In the genomic region with DNA sequence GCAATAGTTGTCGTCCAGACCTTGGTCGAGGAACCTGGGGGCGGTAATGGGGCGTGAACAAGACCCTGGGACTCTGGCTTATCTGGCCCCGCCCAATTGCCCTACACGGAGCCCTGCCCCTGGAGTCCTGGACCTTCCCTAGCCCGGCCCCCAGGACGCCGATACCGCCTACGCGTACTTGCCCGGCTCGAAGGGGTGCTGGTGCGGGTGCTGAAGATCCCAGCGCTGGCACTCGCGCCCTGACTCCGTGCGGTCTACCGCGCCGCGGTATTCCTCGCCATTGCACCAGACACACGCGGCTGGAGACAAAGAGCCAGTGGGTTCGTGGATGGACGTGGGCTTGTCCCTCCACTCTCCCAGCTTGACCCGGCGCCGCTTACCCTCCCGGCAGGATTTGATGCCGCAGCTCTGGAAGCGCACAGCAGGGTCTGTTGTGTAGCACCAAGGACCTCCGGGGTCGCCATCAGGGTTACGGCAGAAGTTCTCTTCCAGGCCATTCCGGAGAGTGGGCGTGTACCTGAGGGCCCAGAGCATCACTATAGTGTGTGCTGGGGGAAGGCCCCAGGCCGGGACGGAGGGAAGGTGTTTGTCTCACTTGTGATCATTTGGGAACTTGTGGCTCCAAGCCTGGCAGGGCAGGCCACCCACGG, we compare ENCODE assay signal across 8 cellular contexts. TPM values are rescaled to one million over a fixed set of nuclear protein-coding genes. Genes with fewer than 3 reads are reported as not detected.
DNase-seq lines count a peak whose midpoint lies in the region; ATAC-seq, FAIRE-seq and TF ChIP-seq lines count a peak whose summit lies in the region.
"Not testable (repeated sequence)": the region's sequence is repeated elsewhere in the genome, so short reads cannot be mapped to it uniquely, and the experiment has no call there.

No MANE protein-coding gene starts in this region.

- H3K4me1 ChIP-seq in keratinocyte (ENCODE audit: control insufficient read depth, extremely low read depth, insufficient read depth, low read length), result not testable (repeated sequence)
- H3K4me1 ChIP-seq in osteoblast (ENCODE audit: insufficient read depth, low read length), result peaks cover 11% of the 10 kb centered on the region

- not testable (repeated sequence) for H3K9me3 ChIP-seq in keratinocyte (ENCODE audit: control insufficient read depth, low read depth, low read length); osteoblast (ENCODE audit: low read depth, low read length)

- H4K20me1 ChIP-seq in keratinocyte (ENCODE audit: control insufficient read depth, extremely low read depth, insufficient read depth, low read length); osteoblast (ENCODE audit: insufficient read depth, low read length): not testable (repeated sequence)

- peak overlapping the region; percentile 30 for H3K4me3 ChIP-seq in AG04449 (ENCODE audit: low read depth, low read length)
- peak overlapping the region; percentile 17 for H3K4me3 ChIP-seq in astrocyte of the spinal cord (ENCODE audit: low read depth, low read length)
- peak overlapping the region; percentile 18 to 51 (median 19) for H3K4me3 ChIP-seq in keratinocyte (ENCODE audit: control insufficient read depth in 2 of 3, extremely low read depth in 1 of 3, insufficient read depth in 2 of 3, low read depth in 1 of 3, low read length in 3 of 3)
- peak overlapping the region; percentile 57 for H3K4me3 ChIP-seq in osteoblast (ENCODE audit: insufficient read depth, low read length)

- H3K4me2 ChIP-seq in keratinocyte (ENCODE audit: control insufficient read depth, extremely low read depth, insufficient read depth, low read depth, low read length) (peak overlapping the region; percentile 56), osteoblast (ENCODE audit: insufficient read depth, low read length) (peak overlapping the region; percentile 67)

- not testable (repeated sequence) for H3K27ac ChIP-seq in keratinocyte (ENCODE audit: control insufficient read depth, insufficient read depth, low read length); osteoblast (ENCODE audit: low read depth, low read length)

- not testable (repeated sequence) for H3K27ac Mint-ChIP-seq in activated CD8-positive, alpha-beta T cell treated with anti-CD3 and anti-CD28 coated beads for 36 hours

- H3K9me1 ChIP-seq in keratinocyte (ENCODE audit: control insufficient read depth, extremely low read depth, insufficient read depth, low read length), result not testable (repeated sequence)

- ATAC-seq in activated CD8-positive, alpha-beta T cell treated with anti-CD3 and anti-CD28 coated beads for 36 hours, result peak; percentile 41

- H3K4me3 Mint-ChIP-seq in activated CD8-positive, alpha-beta T cell treated with anti-CD3 and anti-CD28 coated beads for 36 hours, result peak overlapping the region; percentile 62

- TF ChIP-seq CTCF in AG04449 (IDR thresholded peaks at IDR 0.05; ENCODE audit: insufficient read depth, low read length, missing control alignments); activated CD8-positive, alpha-beta T cell treated with anti-CD3 and anti-CD28 coated beads for 36 hours (IDR thresholded peaks at IDR 0.05); astrocyte of the spinal cord (IDR thresholded peaks at IDR 0.05; ENCODE audit: low read depth, low read length); keratinocyte (optimal IDR thresholded peaks at IDR 0.05 in 1 of 3, IDR thresholded peaks at IDR 0.05 in 1 of 3, conservative IDR thresholded peaks at IDR 0.05 in 1 of 3; ENCODE audit: extremely low read depth in 1 of 3, insufficient read depth in 2 of 3, low read length in 3 of 3); osteoblast (IDR thresholded peaks at IDR 0.05; ENCODE audit: extremely low read depth, low read depth, low read length): not testable (repeated sequence)

- peak overlapping the region; percentile 22 for H3K9ac ChIP-seq in keratinocyte (ENCODE audit: control insufficient read depth, extremely low read depth, insufficient read depth, low read length)

- H3K36me3 ChIP-seq in keratinocyte (ENCODE audit: control insufficient read depth in 2 of 2, extremely low read depth in 1 of 2, insufficient read depth in 2 of 2, low read length in 2 of 2) (peaks cover 13 to 19% of the 10 kb centered on the region in 2 experiments), osteoblast (ENCODE audit: insufficient read depth, low read length) (peaks cover 19% of the 10 kb centered on the region)

- H3K4me1 Mint-ChIP-seq in activated CD8-positive, alpha-beta T cell treated with anti-CD3 and anti-CD28 coated beads for 36 hours (ENCODE audit: low read depth), result peaks cover 19% of the 10 kb centered on the region

- H3K27me3 Mint-ChIP-seq in activated CD8-positive, alpha-beta T cell treated with anti-CD3 and anti-CD28 coated beads for 36 hours, result not testable (repeated sequence)

- not testable (repeated sequence) for H3K36me3 Mint-ChIP-seq in activated CD8-positive, alpha-beta T cell treated with anti-CD3 and anti-CD28 coated beads for 36 hours (ENCODE audit: low read depth)

- dilution Hi-C loops in keratinocyte (cut with MboI; ENCODE audit: extremely low pct_ligation_motif_present, low sequenced_read_pairs), result not testable (repeated sequence)

- POLR2A ChIA-PET in AG04449 (lab: Yijun Ruan, JAX); activated CD8-positive, alpha-beta T cell treated with anti-CD3 and anti-CD28 coated beads for 36 hours (lab: Charles Lee): not testable (repeated sequence)

- FAIRE-seq in keratinocyte (lab: Jason Lieb, UNC), result not testable (repeated sequence)

- CTCF ChIA-PET in AG04449 (lab: Yijun Ruan, JAX); activated CD8-positive, alpha-beta T cell treated with anti-CD3 and anti-CD28 coated beads for 36 hours (lab: Charles Lee): not testable (repeated sequence)

- in situ Hi-C loops in astrocyte of the spinal cord (cut with HindIII; ENCODE audit: low sequenced_read_pairs), result not testable (repeated sequence)

- intact Hi-C loops in activated CD8-positive, alpha-beta T cell treated with anti-CD3 and anti-CD28 coated beads for 36 hours (cut with micrococcal nuclease), result not testable (repeated sequence)

- peaks cover 19% of the 10 kb centered on the region for H3K79me2 ChIP-seq in keratinocyte (ENCODE audit: control insufficient read depth, insufficient read depth, low read length)
- peaks cover 23% of the 10 kb centered on the region for H3K79me2 ChIP-seq in osteoblast (ENCODE audit: insufficient read depth, low read length)

- H2AFZ ChIP-seq in keratinocyte (ENCODE audit: control insufficient read depth, low read length), result peak overlapping the region; percentile 40
- H2AFZ ChIP-seq in osteoblast (ENCODE audit: low read length), result not testable (repeated sequence)

- not testable (repeated sequence) for H3K27me3 ChIP-seq in keratinocyte (ENCODE audit: control insufficient read depth, extremely low read depth, insufficient read depth, low read length); osteoblast (ENCODE audit: insufficient read depth, low read length)

- not testable (repeated sequence) for H3K9me3 Mint-ChIP-seq in activated CD8-positive, alpha-beta T cell treated with anti-CD3 and anti-CD28 coated beads for 36 hours

- DNase-seq in AG04449 (ENCODE audit: low read depth, low spot score); astrocyte of the spinal cord (ENCODE audit: low read depth, low spot score); keratinocyte (ENCODE audit: low read depth, low spot score): not testable (repeated sequence)
- peak; percentile 17 for DNase-seq in LoVo (ENCODE audit: low spot score)
- DNase-seq in activated CD8-positive, alpha-beta T cell treated with anti-CD3 and anti-CD28 coated beads for 36 hours, result peak; percentile 71
- DNase-seq in fibroblast of gingiva (ENCODE audit: low read depth), result peak; percentile 40
- DNase-seq in osteoblast (ENCODE audit: insufficient read length, low spot score, missing footprints), result peak; percentile 71
- DNase-seq in stimulated activated CD8-positive, alpha-beta memory T cell treated with anti-CD3 and anti-CD28 coated beads, Interleukin-15, amount 100 ng/mL, for 48 hours (ENCODE audit: low read depth in 2 of 2), result peak; percentile 43 to 48

RNA-seq across cellular contexts. Expression of a gene that starts 2.4 kb away (rescaled TPM):
- 10 to 100 TPM in 1 of 2 experiments, 1 to 10 TPM in 1; 9.6 to 11.8 TPM for total RNA-seq in activated CD8-positive, alpha-beta T cell treated with anti-CD3 and anti-CD28 coated beads for 36 hours
- polyA plus RNA-seq in keratinocyte, result 4.5 to 12.4 TPM (median 5.2 TPM) in 3 replicates
- 4.0 TPM for polyA plus RNA-seq in keratinocyte (2011; ENCODE audit: low read depth)
- polyA plus RNA-seq in keratinocyte (2011; cell fraction: cytosol; rRNA removed), result 0.57 and 1.1 TPM in 2 replicates
- 41.1 and 57.5 TPM in 2 replicates for polyA plus RNA-seq in keratinocyte (2011; cell fraction: nucleus; rRNA removed)
- 3.9 and 17.5 TPM in 2 replicates for polyA plus RNA-seq in keratinocyte (2012; ENCODE audit: low replicate concordance)
- polyA minus RNA-seq in keratinocyte, result 2.4 to 3.6 TPM (median 3.5 TPM) in 3 replicates
- polyA minus RNA-seq in keratinocyte (2011; cell fraction: cytosol; rRNA and poly(A)+ RNA removed), result 4.4 TPM
- polyA minus RNA-seq in keratinocyte (2011; cell fraction: nucleus; rRNA and poly(A)+ RNA removed), result 2.3 and 5.2 TPM in 2 replicates
- 6.5 and 6.9 TPM in 2 replicates for total RNA-seq in osteoblast

RNA-seq across cellular contexts. Expression of a gene that starts 2.5 kb away (rescaled TPM):
- 10 to 100 TPM; 22.0 to 31.7 TPM for total RNA-seq in activated CD8-positive, alpha-beta T cell treated with anti-CD3 and anti-CD28 coated beads for 36 hours
- 18.1 to 34.4 TPM (median 20.4 TPM) in 3 replicates for polyA plus RNA-seq in keratinocyte
- 6.2 TPM for polyA plus RNA-seq in keratinocyte (2011; ENCODE audit: low read depth)
- 17.8 and 23.9 TPM in 2 replicates for polyA plus RNA-seq in keratinocyte (2011; cell fraction: cytosol; rRNA removed)
- polyA plus RNA-seq in keratinocyte (2011; cell fraction: nucleus; rRNA removed), result 54.9 and 70.7 TPM in 2 replicates
- polyA plus RNA-seq in keratinocyte (2012; ENCODE audit: low replicate concordance), result 19.9 and 21.6 TPM in 2 replicates
- polyA minus RNA-seq in keratinocyte, result 37.7 to 56.3 TPM (median 45.8 TPM) in 3 replicates
- 38.9 TPM for polyA minus RNA-seq in keratinocyte (2011; cell fraction: cytosol; rRNA and poly(A)+ RNA removed)
- 31.8 and 35.1 TPM in 2 replicates for polyA minus RNA-seq in keratinocyte (2011; cell fraction: nucleus; rRNA and poly(A)+ RNA removed)
- total RNA-seq in osteoblast, result 25.0 and 33.3 TPM in 2 replicates

RNA-seq across cellular contexts. Expression of a gene that starts 12.7 kb away (rescaled TPM):
- total RNA-seq in activated CD8-positive, alpha-beta T cell treated with anti-CD3 and anti-CD28 coated beads for 36 hours, result 100 to 1,000 TPM; 165 to 166 TPM
- 106 to 161 TPM (median 160 TPM) in 3 replicates for polyA plus RNA-seq in keratinocyte
- polyA plus RNA-seq in keratinocyte (2011; ENCODE audit: low read depth), result 49.4 TPM
- 123 and 150 TPM in 2 replicates for polyA plus RNA-seq in keratinocyte (2011; cell fraction: cytosol; rRNA removed)
- 169 and 199 TPM in 2 replicates for polyA plus RNA-seq in keratinocyte (2011; cell fraction: nucleus; rRNA removed)
- polyA plus RNA-seq in keratinocyte (2012; ENCODE audit: low replicate concordance), result 80.1 and 199 TPM in 2 replicates
- polyA minus RNA-seq in keratinocyte, result 227 to 334 TPM (median 296 TPM) in 3 replicates
- polyA minus RNA-seq in keratinocyte (2011; cell fraction: cytosol; rRNA and poly(A)+ RNA removed), result 229 TPM
- 131 and 135 TPM in 2 replicates for polyA minus RNA-seq in keratinocyte (2011; cell fraction: nucleus; rRNA and poly(A)+ RNA removed)
- total RNA-seq in osteoblast, result 98.8 and 101 TPM in 2 replicates

RNA-seq across cellular contexts. Expression of a gene that starts 32.6 kb away (rescaled TPM):
- total RNA-seq in activated CD8-positive, alpha-beta T cell treated with anti-CD3 and anti-CD28 coated beads for 36 hours, result under 1 TPM in 1 of 2 experiments, not detected in 1; 0.23 TPM
- 0.02 to 0.03 TPM in 2 of 3 replicates, not detected in the other for polyA plus RNA-seq in keratinocyte
- polyA plus RNA-seq in keratinocyte (2011; ENCODE audit: low read depth), result not detected
- polyA plus RNA-seq in keratinocyte (2011; cell fraction: cytosol; rRNA removed), result not detected in 2 replicates
- polyA plus RNA-seq in keratinocyte (2011; cell fraction: nucleus; rRNA removed), result 0.17 TPM in 1 of 2 replicates, not detected in the other
- polyA plus RNA-seq in keratinocyte (2012; ENCODE audit: low replicate concordance), result 0.07 and 0.18 TPM in 2 replicates
- not detected in 3 replicates for polyA minus RNA-seq in keratinocyte
- not detected for polyA minus RNA-seq in keratinocyte (2011; cell fraction: cytosol; rRNA and poly(A)+ RNA removed)
- polyA minus RNA-seq in keratinocyte (2011; cell fraction: nucleus; rRNA and poly(A)+ RNA removed), result 0.31 TPM in 1 of 2 replicates, not detected in the other
- total RNA-seq in osteoblast, result 0.29 and 1.8 TPM in 2 replicates

RNA-seq across cellular contexts. Expression of a gene that starts 36.9 kb away (rescaled TPM):
- 10 to 100 TPM; 34.7 to 35.2 TPM for total RNA-seq in activated CD8-positive, alpha-beta T cell treated with anti-CD3 and anti-CD28 coated beads for 36 hours
- polyA plus RNA-seq in keratinocyte, result 17.1 to 22.2 TPM (median 17.4 TPM) in 3 replicates
- 4.7 TPM for polyA plus RNA-seq in keratinocyte (2011; ENCODE audit: low read depth)
- 7.7 and 11.9 TPM in 2 replicates for polyA plus RNA-seq in keratinocyte (2011; cell fraction: cytosol; rRNA removed)
- 16.7 and 20.8 TPM in 2 replicates for polyA plus RNA-seq in keratinocyte (2011; cell fraction: nucleus; rRNA removed)
- polyA plus RNA-seq in keratinocyte (2012; ENCODE audit: low replicate concordance), result 9.0 and 30.1 TPM in 2 replicates
- 19.8 to 37.5 TPM (median 21.4 TPM) in 3 replicates for polyA minus RNA-seq in keratinocyte
- polyA minus RNA-seq in keratinocyte (2011; cell fraction: cytosol; rRNA and poly(A)+ RNA removed), result 15.0 TPM
- 8.2 and 8.4 TPM in 2 replicates for polyA minus RNA-seq in keratinocyte (2011; cell fraction: nucleus; rRNA and poly(A)+ RNA removed)
- 17.4 and 21.0 TPM in 2 replicates for total RNA-seq in osteoblast
